ENCODE assay signal across 1 cellular context in the genomic region with DNA sequence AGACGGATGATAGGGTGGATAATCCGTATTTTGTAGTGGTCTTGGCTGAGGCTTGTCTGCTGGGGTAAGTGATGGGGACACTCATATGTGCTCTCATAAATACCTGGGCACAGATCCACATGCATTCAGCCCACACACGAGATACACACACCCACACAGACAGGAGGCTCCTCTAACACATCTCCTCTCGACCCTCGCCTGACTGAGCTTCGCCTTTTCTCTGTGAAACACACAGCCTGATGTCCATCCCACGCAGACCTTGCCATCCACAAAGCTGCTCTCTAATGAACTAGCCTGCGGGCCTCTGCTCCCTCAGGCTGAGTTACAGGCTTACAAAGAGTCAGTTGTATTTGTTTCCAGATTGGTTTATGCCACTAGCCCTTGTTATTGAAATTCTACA.
TF ChIP-seq lines count a peak whose summit lies in the region.

No MANE protein-coding gene starts in this region.

TF ChIP-seq in H1, 55 proteins besides CTCF, POLR2A, EP300 and RAD21 (continued from another document):
- TF ChIP-seq GTF2F1 (IDR thresholded peaks at IDR 0.05; ENCODE audit: borderline replicate concordance, low read depth, low read length) (no peak), ASH2L (IDR thresholded peaks at IDR 0.05; ENCODE audit: low read length) (no peak)
